Comparison of ENCODE assay signal across 2 cellular contexts in the genomic region with DNA sequence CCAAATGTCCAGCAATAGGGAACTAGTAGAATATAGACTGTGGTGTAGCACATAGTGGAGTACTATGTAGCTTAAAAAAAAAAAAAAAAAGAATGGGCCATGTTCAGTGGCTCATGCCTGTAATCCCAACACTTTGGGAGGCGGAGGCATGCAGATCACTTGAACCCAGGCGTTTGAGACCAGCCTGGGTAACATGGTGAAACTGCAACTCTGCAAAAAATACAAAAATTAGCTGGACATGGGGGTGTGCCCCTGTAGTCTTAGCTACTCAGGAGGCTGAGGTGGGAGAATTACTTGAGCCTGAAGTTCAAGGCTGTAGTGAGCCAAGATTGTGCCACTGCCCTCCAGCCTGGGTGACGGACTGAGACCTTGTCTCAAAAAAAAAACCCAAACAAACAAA.
A peak's percentile ranks its signal among the peaks of the same experiment; 100 is the strongest.
TF ChIP-seq lines count a peak whose summit lies in the region.

No MANE protein-coding gene starts in this region.

TF ChIP-seq in HepG2, 621 proteins besides CTCF, POLR2A, EP300 and RAD21:
- TF ChIP-seq PITX1 (CRISPR knock-in tag; IDR thresholded peaks at IDR 0.05), result no peak
- TF ChIP-seq PLRG1 (conservative IDR thresholded peaks at IDR 0.05), result no peak
- TF ChIP-seq KAT7 (CRISPR knock-in tag; IDR thresholded peaks at IDR 0.05; ENCODE audit: borderline replicate concordance), result no peak
- TF ChIP-seq MAFK (conservative IDR thresholded peaks at IDR 0.05 in 1 of 2, IDR thresholded peaks at IDR 0.05 in 1 of 2; ENCODE audit: low read length in 2 of 2), result peak in 1 of 2 experiments; percentile 52; a peak in 3 of 4 replicates
- peak; percentile 26; the same call in 1 of the 2 replicates for TF ChIP-seq MAFF (IDR thresholded peaks at IDR 0.05; ENCODE audit: low read depth, low read length)

TF ChIP-seq in A549, 52 proteins besides CTCF, POLR2A, EP300 and RAD21:
- TF ChIP-seq ZFP36 (IDR thresholded peaks at IDR 0.05; ENCODE audit: borderline replicate concordance, partially characterized antibody), result no peak
- TF ChIP-seq MAFK (IDR thresholded peaks at IDR 0.05; ENCODE audit: partially characterized antibody), result peak; percentile 51
TF ChIP-seq in A549: peak in this region for 1.
